1 cellular context compared by ENCODE assay signal in the genomic region with DNA sequence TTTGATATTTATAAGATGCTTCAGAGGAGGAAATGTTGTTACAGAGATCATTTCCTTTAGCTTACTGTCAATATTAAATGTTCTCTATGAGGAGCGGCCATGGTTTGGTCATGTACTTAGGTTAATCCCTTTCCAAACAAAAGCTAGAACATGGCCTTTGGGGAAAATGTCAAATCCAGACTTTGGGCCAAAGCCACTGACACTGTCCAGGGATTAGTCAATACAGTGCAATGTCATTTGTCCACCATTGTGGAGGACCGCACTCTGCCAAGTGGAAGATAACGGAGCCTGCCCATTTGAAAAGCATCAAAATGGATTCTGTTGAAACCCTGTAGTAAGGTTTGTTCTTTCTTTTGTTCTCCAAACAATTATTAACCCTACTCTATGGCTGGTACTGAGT.
TF ChIP-seq lines count a peak whose summit lies in the region.

No MANE protein-coding gene starts in this region.

TF ChIP-seq in HepG2, 621 proteins besides CTCF, POLR2A, EP300 and RAD21 (continued from another document and continues in another):
- TF ChIP-seq ZNF407 (CRISPR knock-in tag; IDR thresholded peaks at IDR 0.05; ENCODE audit: not compliant biosample characterization) (no peak), PHB2 (IDR thresholded peaks at IDR 0.05; ENCODE audit: partially characterized antibody) (no peak), MED8 (CRISPR knock-in tag; IDR thresholded peaks at IDR 0.05; ENCODE audit: insufficient replicate concordance) (no peak), ZNF12 (CRISPR knock-in tag; IDR thresholded peaks at IDR 0.05) (no peak), KMT2A (CRISPR knock-in tag; IDR thresholded peaks at IDR 0.05) (no peak), ZNF263 (CRISPR knock-in tag; IDR thresholded peaks at IDR 0.05) (no peak), LCORL (IDR thresholded peaks at IDR 0.05) (0 out of 2 replicates have a peak, but pooled peaks have one; percentile 19), LCORL (CRISPR knock-in tag; IDR thresholded peaks at IDR 0.05) (peak; percentile 33; the same call in 1 of the 2 replicates), MLXIP (CRISPR knock-in tag; IDR thresholded peaks at IDR 0.05; ENCODE audit: borderline replicate concordance) (no peak), NCOA2 (CRISPR knock-in tag; IDR thresholded peaks at IDR 0.05) (no peak), USF2 (IDR thresholded peaks at IDR 0.05; ENCODE audit: low read depth, low read length) (no peak), USF2 (CRISPR knock-in tag; IDR thresholded peaks at IDR 0.05; ENCODE audit: borderline replicate concordance) (no peak), ZNF20 (CRISPR knock-in tag; IDR thresholded peaks at IDR 0.05) (no peak), CHD4 (IDR thresholded peaks at IDR 0.05; ENCODE audit: borderline replicate concordance, low read length) (no peak), ATRX (CRISPR knock-in tag; IDR thresholded peaks at IDR 0.05; ENCODE audit: borderline replicate concordance) (no peak), ZNF362 (CRISPR knock-in tag; IDR thresholded peaks at IDR 0.05; ENCODE audit: borderline replicate concordance) (no peak), KLF9 (CRISPR knock-in tag; IDR thresholded peaks at IDR 0.05; ENCODE audit: low read depth) (no peak), ZNF235 (CRISPR knock-in tag; IDR thresholded peaks at IDR 0.05; ENCODE audit: borderline replicate concordance) (no peak), SAP130 (CRISPR knock-in tag; IDR thresholded peaks at IDR 0.05; ENCODE audit: low read depth) (peak; percentile 44)
- TF ChIP-seq, protein P1, sequence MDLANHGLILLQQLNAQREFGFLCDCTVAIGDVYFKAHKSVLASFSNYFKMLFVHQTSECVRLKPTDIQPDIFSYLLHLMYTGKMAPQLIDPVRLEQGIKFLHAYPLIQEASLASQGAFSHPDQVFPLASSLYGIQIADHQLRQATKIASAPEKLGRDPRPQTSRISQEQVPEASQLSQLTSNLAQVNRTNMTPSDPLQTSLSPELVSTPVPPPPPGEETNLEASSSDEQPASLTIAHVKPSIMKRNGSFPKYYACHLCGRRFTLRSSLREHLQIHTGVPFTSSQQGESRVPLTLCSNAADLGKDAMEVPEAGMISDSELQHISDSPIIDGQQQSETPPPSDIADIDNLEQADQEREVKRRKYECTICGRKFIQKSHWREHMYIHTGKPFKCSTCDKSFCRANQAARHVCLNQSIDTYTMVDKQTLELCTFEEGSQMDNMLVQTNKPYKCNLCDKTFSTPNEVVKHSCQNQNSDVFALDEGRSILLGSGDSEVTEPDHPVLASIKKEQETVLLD (CRISPR knock-in tag; IDR thresholded peaks at IDR 0.05; ENCODE audit: low read depth): no peak
- TF ChIP-seq, protein P2, sequence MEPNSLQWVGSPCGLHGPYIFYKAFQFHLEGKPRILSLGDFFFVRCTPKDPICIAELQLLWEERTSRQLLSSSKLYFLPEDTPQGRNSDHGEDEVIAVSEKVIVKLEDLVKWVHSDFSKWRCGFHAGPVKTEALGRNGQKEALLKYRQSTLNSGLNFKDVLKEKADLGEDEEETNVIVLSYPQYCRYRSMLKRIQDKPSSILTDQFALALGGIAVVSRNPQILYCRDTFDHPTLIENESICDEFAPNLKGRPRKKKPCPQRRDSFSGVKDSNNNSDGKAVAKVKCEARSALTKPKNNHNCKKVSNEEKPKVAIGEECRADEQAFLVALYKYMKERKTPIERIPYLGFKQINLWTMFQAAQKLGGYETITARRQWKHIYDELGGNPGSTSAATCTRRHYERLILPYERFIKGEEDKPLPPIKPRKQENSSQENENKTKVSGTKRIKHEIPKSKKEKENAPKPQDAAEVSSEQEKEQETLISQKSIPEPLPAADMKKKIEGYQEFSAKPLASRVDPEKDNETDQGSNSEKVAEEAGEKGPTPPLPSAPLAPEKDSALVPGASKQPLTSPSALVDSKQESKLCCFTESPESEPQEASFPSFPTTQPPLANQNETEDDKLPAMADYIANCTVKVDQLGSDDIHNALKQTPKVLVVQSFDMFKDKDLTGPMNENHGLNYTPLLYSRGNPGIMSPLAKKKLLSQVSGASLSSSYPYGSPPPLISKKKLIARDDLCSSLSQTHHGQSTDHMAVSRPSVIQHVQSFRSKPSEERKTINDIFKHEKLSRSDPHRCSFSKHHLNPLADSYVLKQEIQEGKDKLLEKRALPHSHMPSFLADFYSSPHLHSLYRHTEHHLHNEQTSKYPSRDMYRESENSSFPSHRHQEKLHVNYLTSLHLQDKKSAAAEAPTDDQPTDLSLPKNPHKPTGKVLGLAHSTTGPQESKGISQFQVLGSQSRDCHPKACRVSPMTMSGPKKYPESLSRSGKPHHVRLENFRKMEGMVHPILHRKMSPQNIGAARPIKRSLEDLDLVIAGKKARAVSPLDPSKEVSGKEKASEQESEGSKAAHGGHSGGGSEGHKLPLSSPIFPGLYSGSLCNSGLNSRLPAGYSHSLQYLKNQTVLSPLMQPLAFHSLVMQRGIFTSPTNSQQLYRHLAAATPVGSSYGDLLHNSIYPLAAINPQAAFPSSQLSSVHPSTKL (CRISPR knock-in tag; IDR thresholded peaks at IDR 0.05): peak; percentile 75
- TF ChIP-seq, protein P3, sequence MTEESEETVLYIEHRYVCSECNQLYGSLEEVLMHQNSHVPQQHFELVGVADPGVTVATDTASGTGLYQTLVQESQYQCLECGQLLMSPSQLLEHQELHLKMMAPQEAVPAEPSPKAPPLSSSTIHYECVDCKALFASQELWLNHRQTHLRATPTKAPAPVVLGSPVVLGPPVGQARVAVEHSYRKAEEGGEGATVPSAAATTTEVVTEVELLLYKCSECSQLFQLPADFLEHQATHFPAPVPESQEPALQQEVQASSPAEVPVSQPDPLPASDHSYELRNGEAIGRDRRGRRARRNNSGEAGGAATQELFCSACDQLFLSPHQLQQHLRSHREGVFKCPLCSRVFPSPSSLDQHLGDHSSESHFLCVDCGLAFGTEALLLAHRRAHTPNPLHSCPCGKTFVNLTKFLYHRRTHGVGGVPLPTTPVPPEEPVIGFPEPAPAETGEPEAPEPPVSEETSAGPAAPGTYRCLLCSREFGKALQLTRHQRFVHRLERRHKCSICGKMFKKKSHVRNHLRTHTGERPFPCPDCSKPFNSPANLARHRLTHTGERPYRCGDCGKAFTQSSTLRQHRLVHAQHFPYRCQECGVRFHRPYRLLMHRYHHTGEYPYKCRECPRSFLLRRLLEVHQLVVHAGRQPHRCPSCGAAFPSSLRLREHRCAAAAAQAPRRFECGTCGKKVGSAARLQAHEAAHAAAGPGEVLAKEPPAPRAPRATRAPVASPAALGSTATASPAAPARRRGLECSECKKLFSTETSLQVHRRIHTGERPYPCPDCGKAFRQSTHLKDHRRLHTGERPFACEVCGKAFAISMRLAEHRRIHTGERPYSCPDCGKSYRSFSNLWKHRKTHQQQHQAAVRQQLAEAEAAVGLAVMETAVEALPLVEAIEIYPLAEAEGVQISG (CRISPR knock-in tag; IDR thresholded peaks at IDR 0.05): no peak
- TF ChIP-seq, protein P4, sequence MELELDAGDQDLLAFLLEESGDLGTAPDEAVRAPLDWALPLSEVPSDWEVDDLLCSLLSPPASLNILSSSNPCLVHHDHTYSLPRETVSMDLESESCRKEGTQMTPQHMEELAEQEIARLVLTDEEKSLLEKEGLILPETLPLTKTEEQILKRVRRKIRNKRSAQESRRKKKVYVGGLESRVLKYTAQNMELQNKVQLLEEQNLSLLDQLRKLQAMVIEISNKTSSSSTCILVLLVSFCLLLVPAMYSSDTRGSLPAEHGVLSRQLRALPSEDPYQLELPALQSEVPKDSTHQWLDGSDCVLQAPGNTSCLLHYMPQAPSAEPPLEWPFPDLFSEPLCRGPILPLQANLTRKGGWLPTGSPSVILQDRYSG (CRISPR knock-in tag; IDR thresholded peaks at IDR 0.05): no peak
- TF ChIP-seq, protein P5, sequence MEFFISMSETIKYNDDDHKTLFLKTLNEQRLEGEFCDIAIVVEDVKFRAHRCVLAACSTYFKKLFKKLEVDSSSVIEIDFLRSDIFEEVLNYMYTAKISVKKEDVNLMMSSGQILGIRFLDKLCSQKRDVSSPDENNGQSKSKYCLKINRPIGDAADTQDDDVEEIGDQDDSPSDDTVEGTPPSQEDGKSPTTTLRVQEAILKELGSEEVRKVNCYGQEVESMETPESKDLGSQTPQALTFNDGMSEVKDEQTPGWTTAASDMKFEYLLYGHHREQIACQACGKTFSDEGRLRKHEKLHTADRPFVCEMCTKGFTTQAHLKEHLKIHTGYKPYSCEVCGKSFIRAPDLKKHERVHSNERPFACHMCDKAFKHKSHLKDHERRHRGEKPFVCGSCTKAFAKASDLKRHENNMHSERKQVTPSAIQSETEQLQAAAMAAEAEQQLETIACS (CRISPR knock-in tag; IDR thresholded peaks at IDR 0.05): no peak
